Comparison of ENCODE assay signal across 1 cellular context in genomic region chr10:70404036-70404905, GRCh38.
TF ChIP-seq lines count a peak whose summit lies in the region.

EIF4EBP2 (plus strand) TSS chr10:70404145; CDS start chr10:70404402, 257 bp downstream.

TF ChIP-seq in HepG2, 621 proteins besides CTCF, POLR2A, EP300 and RAD21 (continued from another document and continues in another):
- TF ChIP-seq ZHX2 (IDR thresholded peaks at IDR 0.05; ENCODE audit: low read depth) (no peak; the same call in 1 of the 2 replicates), ZHX2 (CRISPR knock-in tag; IDR thresholded peaks at IDR 0.05; ENCODE audit: borderline replicate concordance) (0 out of 2 replicates have a peak, but pooled peaks have one; percentile 27), FOSL2 (CRISPR knock-in tag; IDR thresholded peaks at IDR 0.05) (peak; percentile 53), ZSCAN22 (CRISPR knock-in tag; IDR thresholded peaks at IDR 0.05) (no peak), MXD4 (CRISPR knock-in tag; IDR thresholded peaks at IDR 0.05) (peak; percentile 66; the same call in 1 of the 2 replicates), CREB3 (CRISPR knock-in tag; IDR thresholded peaks at IDR 0.05) (no peak), FOXK2 (IDR thresholded peaks at IDR 0.05) (no peak), PHF20 (CRISPR knock-in tag; IDR thresholded peaks at IDR 0.05) (peak; percentile 64), ZNF790 (CRISPR knock-in tag; IDR thresholded peaks at IDR 0.05; ENCODE audit: borderline replicate concordance) (peak; percentile 90), ZNF530 (CRISPR knock-in tag; IDR thresholded peaks at IDR 0.05; ENCODE audit: low read depth) (no peak), ZZZ3 (CRISPR knock-in tag; IDR thresholded peaks at IDR 0.05; ENCODE audit: borderline replicate concordance) (0 out of 2 replicates have a peak, but pooled peaks have one; percentile 34), SRSF1 (optimal IDR thresholded peaks at IDR 0.05; ENCODE audit: low read depth, low read length) (no peak), SMARCE1 (IDR thresholded peaks at IDR 0.05; ENCODE audit: borderline replicate concordance) (no peak), YEATS2 (CRISPR knock-in tag; IDR thresholded peaks at IDR 0.05; ENCODE audit: borderline replicate concordance) (peak; percentile 73; the same call in 1 of the 2 replicates), HOXA9 (CRISPR knock-in tag; IDR thresholded peaks at IDR 0.05; ENCODE audit: borderline replicate concordance) (no peak), JDP2 (CRISPR knock-in tag; IDR thresholded peaks at IDR 0.05; ENCODE audit: borderline replicate concordance) (no peak), RBFOX2 (IDR thresholded peaks at IDR 0.05; ENCODE audit: low read depth, low read length) (peak; percentile 95), HOXA7 (CRISPR knock-in tag; IDR thresholded peaks at IDR 0.05) (no peak), MED13 (CRISPR knock-in tag; IDR thresholded peaks at IDR 0.05) (no peak), ZNF570 (CRISPR knock-in tag; IDR thresholded peaks at IDR 0.05; ENCODE audit: borderline replicate concordance) (no peak), ZNF766 (CRISPR knock-in tag; IDR thresholded peaks at IDR 0.05; ENCODE audit: borderline replicate concordance) (no peak), ZXDC (CRISPR knock-in tag; IDR thresholded peaks at IDR 0.05) (no peak), ZNF646 (CRISPR knock-in tag; IDR thresholded peaks at IDR 0.05) (no peak), MTERF4 (CRISPR knock-in tag; IDR thresholded peaks at IDR 0.05) (peak; percentile 72; the same call in 1 of the 2 replicates), THAP11 (CRISPR knock-in tag; IDR thresholded peaks at IDR 0.05) (peak; percentile 81), CCAR2 (optimal IDR thresholded peaks at IDR 0.05; ENCODE audit: low read depth, low read length) (no peak), KMT2B (CRISPR knock-in tag; IDR thresholded peaks at IDR 0.05) (peak; percentile 51; the same call in 1 of the 2 replicates), ZNF331 (CRISPR knock-in tag; IDR thresholded peaks at IDR 0.05) (peak; percentile 71), POGK (CRISPR knock-in tag; conservative IDR thresholded peaks at IDR 0.05) (peak; percentile 85), ZBTB4 (CRISPR knock-in tag; IDR thresholded peaks at IDR 0.05; ENCODE audit: borderline replicate concordance) (no peak), ZNF713 (CRISPR knock-in tag; IDR thresholded peaks at IDR 0.05) (no peak), ZNF75D (CRISPR knock-in tag; IDR thresholded peaks at IDR 0.05; ENCODE audit: borderline replicate concordance) (no peak)
